ENCODE assay signal across 8 cellular contexts in the genomic region with DNA sequence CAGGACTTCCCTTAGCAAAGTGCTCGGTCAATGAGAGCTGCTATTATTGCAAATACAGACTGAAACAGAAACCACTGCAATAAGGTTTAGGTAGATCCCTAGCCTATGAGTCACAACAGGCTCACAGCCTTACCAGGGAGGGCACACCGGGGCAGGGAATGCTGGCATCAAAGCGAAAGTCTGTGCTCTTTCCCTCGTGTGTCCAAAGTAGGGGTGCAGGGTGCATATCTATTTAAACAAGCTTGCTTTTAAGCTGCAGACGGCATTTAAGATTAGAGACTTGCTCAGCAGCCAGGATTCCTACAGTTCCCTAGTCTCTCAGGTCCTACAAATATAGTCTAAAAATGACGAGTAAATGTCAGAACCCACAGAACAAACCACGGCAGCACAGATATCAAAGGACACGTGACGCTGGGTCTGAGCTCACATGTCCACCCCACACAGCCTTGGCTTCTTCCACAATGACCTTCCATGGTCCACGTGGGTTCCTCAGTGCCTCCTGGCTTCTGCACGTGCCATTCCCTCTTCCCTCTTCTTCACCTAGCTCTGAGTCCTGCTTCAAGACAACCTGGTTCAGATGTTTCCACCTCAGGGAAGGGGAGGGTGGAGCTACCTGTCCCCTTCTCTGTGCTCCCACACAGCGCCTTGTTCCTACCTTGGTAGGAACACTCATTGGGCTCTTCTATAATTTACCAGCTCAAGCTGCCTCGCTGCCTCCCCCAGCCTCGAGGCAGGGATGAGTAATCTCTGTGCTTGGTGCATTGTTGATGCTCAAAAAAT.
DNase-seq lines count a peak whose midpoint lies in the region; ATAC-seq and TF ChIP-seq lines count a peak whose summit lies in the region.

No MANE protein-coding gene starts in this region.

- DNase-seq in Right ventricle myocardium inferior (ENCODE audit: missing footprints) (no peak), cardiac septum (ENCODE audit: low spot score) (no peak), T1000 (lab: John Stamatoyannopoulos, UW) (peak; percentile 46), fibroblast of gingiva (ENCODE audit: low read depth) (peak; percentile 29), sigmoid colon (no peak), G401 (ENCODE audit: low spot score) (no peak)

- TF ChIP-seq EP300 in sigmoid colon (IDR thresholded peaks at IDR 0.05): no peak

- ATAC-seq in Right ventricle myocardium inferior: peak; percentile 76
- ATAC-seq in HG03095 (IDR thresholded peaks at IDR 0.05; ENCODE audit: unreplicated experiment): peak; percentile 84
- ATAC-seq in HG02840 (IDR thresholded peaks at IDR 0.05; ENCODE audit: low FRiP score, unreplicated experiment): no peak

- no peak for TF ChIP-seq POLR2A in sigmoid colon (IDR thresholded peaks at IDR 0.05)

- peaks cover 0 to 79% (median 67%) of the 10 kb centered on the region in 4 donors for H3K4me1 ChIP-seq in sigmoid colon

- H3K9me3 ChIP-seq in sigmoid colon: no peaks in the 10 kb centered on the region

- intact Hi-C loops in Right ventricle myocardium inferior (cut with DNase I) (loop anchor here (5.0 kb wide), 2 partner anchors 33 to 42 kb away; no protein-coding TSS in a partner anchor), cardiac septum (cut with DNase I) (loop anchor here (5.0 kb wide), 2 partner anchors 33 to 42 kb away; no protein-coding TSS in a partner anchor), sigmoid colon (cut with DNase I) (no loop called here)

- no peak for TF ChIP-seq CTCF in sigmoid colon (IDR thresholded peaks at IDR 0.05)

- in situ Hi-C loops in G401 (cut with HindIII; ENCODE audit: low sequenced_read_pairs): no loop called here

- WGBS in sigmoid colon, 2 donors: 50 to 67% methylated on average over 14 of the region's 14 CpGs

- H3K36me3 ChIP-seq in sigmoid colon: no peaks in the 10 kb centered on the region

- peak overlapping the region in 3 of 4 donors; percentile 70 to 84 (median 78) for H3K27ac ChIP-seq in sigmoid colon

- H3K4me3 ChIP-seq in sigmoid colon: peak overlapping the region in 3 of 4 donors; percentile 26 to 33 (median 29)

- H3K27me3 ChIP-seq in sigmoid colon: no peaks in the 10 kb centered on the region

Comparison
In these comparisons a context has a peak if more than half of its experiments do, and no peak if none do; other contexts are left out.
1. DNase-seq: peak in T1000 (single experiment) and fibroblast of gingiva (single experiment); none in Right ventricle myocardium inferior (single experiment), cardiac septum (single experiment), sigmoid colon (single experiment) and G401 (single experiment).